ENCODE assay signal across 1 cellular context in genomic region chr10:49611815-49612512, GRCh38.
TF ChIP-seq lines count a peak whose summit lies in the region.

No MANE protein-coding gene starts in this region.

TF ChIP-seq in IMR-90, 13 proteins besides CTCF, POLR2A, EP300 and RAD21 (continued from another document):
- TF ChIP-seq NFE2L2 (IDR thresholded peaks at IDR 0.05; ENCODE audit: low read depth, low read length) (no peak), MAZ (IDR thresholded peaks at IDR 0.05; ENCODE audit: borderline replicate concordance, low read depth, low read length) (no peak)
